In genomic region chr1:152328801-152329391, GRCh38 we compare ENCODE assay signal across 21 cellular contexts. TPM values are rescaled to one million over a fixed set of nuclear protein-coding genes. Genes with fewer than 3 reads are reported as not detected.
DNase-seq lines count a peak whose midpoint lies in the region; ATAC-seq and TF ChIP-seq lines count a peak whose summit lies in the region.
"Had no signal": no experiment of that assay in that cellular context is flagged by ENCODE, and none has a peak within 500 bp of the region (broad histone marks: within the 10 kb centered on the region; RNA-seq: fewer than 3 reads in every experiment).

No MANE protein-coding gene starts in this region.

- CTCF ChIA-PET in PC-3 (lab: Charles Lee) = no interaction called here

- no peak overlapping the region for H2AFZ ChIP-seq in PC-3 (ENCODE audit: low read length)
- H2AFZ ChIP-seq: parathyroid adenoma had no signal

- in situ Hi-C loops in Caki2 (cut with HindIII; ENCODE audit: low pct_unique_long_range_greater_than_20kb, low sequenced_read_pairs) = no loop called here
- in situ Hi-C loops in astrocyte of the spinal cord (cut with HindIII; ENCODE audit: low sequenced_read_pairs) = no loop called here

- intact Hi-C loops in PC-3 (cut with micrococcal nuclease) = no loop called here

- H3K9me2 ChIP-seq in PC-3 (replicated peaks; ENCODE audit: low read length) = no peaks in the 10 kb centered on the region

- H3K4me3 ChIP-seq in astrocyte of the spinal cord (ENCODE audit: low read depth, low read length) (no peak overlapping the region), PC-3 (ENCODE audit: low read length) (no peak overlapping the region)
- H3K4me3 ChIP-seq: coronary artery, left lung, MG63, suprapubic skin, vagina had no signal

- H4K20me1 ChIP-seq in PC-3 (ENCODE audit: low read length) = no peaks in the 10 kb centered on the region

- no peak overlapping the region for H3K4me2 ChIP-seq in PC-3 (ENCODE audit: low read length)

- POLR2A ChIA-PET in PC-3 (lab: Charles Lee; ENCODE audit: unreplicated experiment) = no interaction called here

- no peaks in the 10 kb centered on the region for H3K36me3 ChIP-seq in PC-3 (ENCODE audit: low read depth, low read length)
- H3K36me3 ChIP-seq: left lung, MG63, suprapubic skin, vagina had no signal

- DNase-seq in Caki2 (ENCODE audit: low read depth) (peak; percentile 12), HS-5 (ENCODE audit: low read depth) (peak; percentile 50), astrocyte of the spinal cord (ENCODE audit: low read depth, low spot score) (peak; percentile 1), retina (peak; percentile 51), iPS-NIHi11 (ENCODE audit: low spot score) (no peak), SKM-1 treated with dmso at 0.1 percent for 144 hours (lab: John Stamatoyannopoulos, UW; ENCODE audit: unreplicated experiment) (no peak), PC-3 (no peak), NCI-H345 treated with DMSO at 0.1 percent for 48 hours (lab: John Stamatoyannopoulos, UW; ENCODE audit: unreplicated experiment) (no peak)
- DNase-seq: activated CD4-positive, CD25-positive, alpha-beta regulatory T cell treated with anti-CD3 and anti-CD28 coated beads, Interleukin-2, amount 50 U/mL, for 72 hours; activated CD8-positive, alpha-beta T cell treated with anti-CD3 and anti-CD28 coated beads for 36 hours; activated gamma-delta T cell treated with Interleukin-2 at 50 U/mL for 16 hours; CD8-positive, alpha-beta memory T cell; left lung; MG63; NCI-H146 had no signal

- H3K27ac ChIP-seq in PC-3 (ENCODE audit: low read length) = no peak overlapping the region
- H3K27ac ChIP-seq: coronary artery, HL-60, left lung, parathyroid adenoma, suprapubic skin, vagina had no signal

- H3K27me3 ChIP-seq in PC-3 (ENCODE audit: low read length) = no peaks in the 10 kb centered on the region
- H3K27me3 ChIP-seq: MG63, suprapubic skin, vagina had no signal

- H3K9ac ChIP-seq in PC-3 (ENCODE audit: low read length) = no peak overlapping the region
- H3K9ac ChIP-seq: parathyroid adenoma had no signal

- no peaks in the 10 kb centered on the region for H3K4me1 ChIP-seq in PC-3 (ENCODE audit: insufficient read depth, low read length)
- H3K4me1 ChIP-seq: left lung, parathyroid adenoma, suprapubic skin, vagina had no signal

- ATAC-seq in PC-3 = no peak
- ATAC-seq: activated CD8-positive, alpha-beta T cell treated with anti-CD3 and anti-CD28 coated beads for 36 hours; left lung had no signal

- no peaks in the 10 kb centered on the region for H3F3A ChIP-seq in PC-3 (ENCODE audit: low read length, unreplicated experiment)

- BruUV-seq in PC-3 (replicated peaks; lab: Mats Ljungman, UMichigan) = no TSS peak

- no peaks in the 10 kb centered on the region for H3K9me3 ChIP-seq in PC-3 (ENCODE audit: low read length)
- H3K9me3 ChIP-seq: left lung, MG63, suprapubic skin, vagina had no signal

- no peak for TF ChIP-seq CTCF in astrocyte of the spinal cord (IDR thresholded peaks at IDR 0.05; ENCODE audit: low read depth, low read length)
- no peak for TF ChIP-seq CTCF in PC-3 (conservative IDR thresholded peaks at IDR 0.05; ENCODE audit: low read depth, low read length)

- H3K79me2 ChIP-seq in PC-3 (ENCODE audit: low read length) = no peaks in the 10 kb centered on the region
- H3K79me2 ChIP-seq: parathyroid adenoma had no signal

RNA-seq across cellular contexts. Expression of gene FLG, which starts 3.9 kb away (rescaled TPM):
- not detected in 2 replicates for total RNA-seq in Caki2 (2014; rRNA removed; shearing (Covaris generic); ENCODE audit: low replicate concordance)
- total RNA-seq in PC-3 (2014; rRNA removed) = not detected in 2 replicates
- total RNA-seq: activated CD8-positive, alpha-beta T cell treated with anti-CD3 and anti-CD28 coated beads for 36 hours; CD8-positive, alpha-beta memory T cell; left lung; mesothelial cell of epicardium had no signal

RNA-seq across cellular contexts. Expression of gene FLG2, which starts 30.9 kb away (rescaled TPM):
- not detected in 2 replicates for total RNA-seq in Caki2 (2014; rRNA removed; shearing (Covaris generic); ENCODE audit: low replicate concordance)
- total RNA-seq in PC-3 (2014; rRNA removed) = not detected in 2 replicates
- total RNA-seq: activated CD8-positive, alpha-beta T cell treated with anti-CD3 and anti-CD28 coated beads for 36 hours; CD8-positive, alpha-beta memory T cell; left lung; mesothelial cell of epicardium; vagina had no signal

Comparison
In these comparisons a context has a peak if more than half of its experiments do, and no peak if none do; other contexts are left out.
1. DNase-seq: peak in Caki2 (single experiment), HS-5 (single experiment), astrocyte of the spinal cord (single experiment) and retina (single experiment); none in iPS-NIHi11 (single experiment), SKM-1 treated with dmso at 0.1 percent for 144 hours (single experiment), PC-3 (single experiment) and NCI-H345 treated with DMSO at 0.1 percent for 48 hours (single experiment).